Comparison of ENCODE assay signal across 1 cellular context in the genomic region with DNA sequence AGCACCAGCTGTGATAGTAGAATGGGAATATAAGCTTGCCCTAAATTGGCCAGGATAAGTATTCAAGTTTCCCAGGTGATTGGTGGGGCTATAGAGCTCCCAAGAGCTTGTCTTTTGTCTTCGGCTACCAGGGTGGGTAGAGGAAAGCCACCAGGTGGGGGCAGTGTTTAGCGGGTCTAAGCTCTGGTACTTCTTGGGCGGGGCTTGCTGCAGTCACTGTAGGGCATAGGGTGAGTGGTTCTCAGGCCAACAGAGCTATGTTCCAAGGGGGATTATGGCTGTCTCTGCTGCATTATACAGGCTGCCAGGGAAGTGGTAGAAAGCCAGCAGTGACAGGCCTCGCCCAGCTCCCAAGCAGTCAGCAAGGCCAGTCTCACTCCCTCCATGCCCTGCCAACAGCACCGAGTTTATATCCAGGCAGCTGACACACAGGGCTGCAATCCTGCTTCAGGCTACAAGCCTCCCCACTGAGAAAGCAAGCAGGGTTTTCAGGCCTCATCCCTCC.
TF ChIP-seq lines count a peak whose summit lies in the region.

No MANE protein-coding gene starts in this region.

TF ChIP-seq in GM12878, 131 proteins besides CTCF, POLR2A, EP300 and RAD21 (continued from another document):
- TF ChIP-seq ZBTB4 (CRISPR knock-in tag; IDR thresholded peaks at IDR 0.05) (no peak), FOXK2 (IDR thresholded peaks at IDR 0.05) (no peak), KDM1A (IDR thresholded peaks at IDR 0.05; ENCODE audit: borderline replicate concordance) (no peak), CREB1 (IDR thresholded peaks at IDR 0.05; ENCODE audit: low read depth) (no peak), JUND (IDR thresholded peaks at IDR 0.05; ENCODE audit: low read depth, low read length) (no peak), SUZ12 (IDR thresholded peaks at IDR 0.05; ENCODE audit: unreplicated experiment) (no peak), RAD51 (IDR thresholded peaks at IDR 0.05) (no peak), SMC3 (IDR thresholded peaks at IDR 0.05; ENCODE audit: borderline replicate concordance, low read length) (peak; percentile 70; the same call in 1 of the 2 replicates), MTA2 (IDR thresholded peaks at IDR 0.05; ENCODE audit: low read depth) (no peak), CBFB (IDR thresholded peaks at IDR 0.05; ENCODE audit: low read depth) (no peak), YY1 (IDR thresholded peaks at IDR 0.05; ENCODE audit: low read depth, low read length) (0 out of 2 replicates have a peak, but pooled peaks have one; percentile 20), USF1 (IDR thresholded peaks at IDR 0.05; ENCODE audit: borderline replicate concordance, extremely low read length, insufficient read depth, low read depth, low read length) (no peak), MEF2B (IDR thresholded peaks at IDR 0.05; ENCODE audit: partially characterized antibody, poor library complexity, severe bottlenecking) (no peak)
- TF ChIP-seq, protein P1, sequence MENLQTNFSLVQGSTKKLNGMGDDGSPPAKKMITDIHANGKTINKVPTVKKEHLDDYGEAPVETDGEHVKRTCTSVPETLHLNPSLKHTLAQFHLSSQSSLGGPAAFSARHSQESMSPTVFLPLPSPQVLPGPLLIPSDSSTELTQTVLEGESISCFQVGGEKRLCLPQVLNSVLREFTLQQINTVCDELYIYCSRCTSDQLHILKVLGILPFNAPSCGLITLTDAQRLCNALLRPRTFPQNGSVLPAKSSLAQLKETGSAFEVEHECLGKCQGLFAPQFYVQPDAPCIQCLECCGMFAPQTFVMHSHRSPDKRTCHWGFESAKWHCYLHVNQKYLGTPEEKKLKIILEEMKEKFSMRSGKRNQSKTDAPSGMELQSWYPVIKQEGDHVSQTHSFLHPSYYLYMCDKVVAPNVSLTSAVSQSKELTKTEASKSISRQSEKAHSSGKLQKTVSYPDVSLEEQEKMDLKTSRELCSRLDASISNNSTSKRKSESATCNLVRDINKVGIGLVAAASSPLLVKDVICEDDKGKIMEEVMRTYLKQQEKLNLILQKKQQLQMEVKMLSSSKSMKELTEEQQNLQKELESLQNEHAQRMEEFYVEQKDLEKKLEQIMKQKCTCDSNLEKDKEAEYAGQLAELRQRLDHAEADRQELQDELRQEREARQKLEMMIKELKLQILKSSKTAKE (IDR thresholded peaks at IDR 0.05; ENCODE audit: low read depth, poor library complexity, severe bottlenecking): no peak
